11 cellular contexts compared by ENCODE assay signal in the genomic region with DNA sequence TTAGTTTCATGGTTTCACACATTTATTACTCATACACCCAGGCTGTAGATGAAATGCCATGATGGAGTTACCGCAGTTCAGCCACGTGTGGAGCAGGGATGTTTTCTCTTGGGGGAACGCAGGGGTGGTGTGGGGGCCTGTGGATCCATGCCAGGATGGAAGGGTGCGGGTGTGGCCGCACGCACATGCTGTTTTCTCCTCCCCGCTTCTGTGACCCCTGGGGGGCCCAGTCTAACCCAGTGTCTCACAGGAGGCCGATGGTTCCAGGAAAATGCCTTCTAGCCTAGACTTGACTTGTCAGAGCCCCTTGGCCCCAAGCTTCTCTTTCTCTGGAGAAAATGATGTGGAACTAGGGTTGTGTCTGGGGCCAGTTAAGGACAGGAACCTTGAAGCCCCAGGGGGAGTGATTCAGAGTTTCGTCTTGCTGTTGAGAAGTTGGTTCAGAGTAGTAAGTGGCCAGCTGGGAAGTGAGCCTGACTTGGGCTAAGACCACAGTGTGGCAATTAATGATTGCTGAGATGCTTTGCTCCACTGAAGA.
A peak's percentile ranks its signal among the peaks of the same experiment; 100 is the strongest.
DNase-seq lines count a peak whose midpoint lies in the region; ATAC-seq and TF ChIP-seq lines count a peak whose summit lies in the region.
"Had no signal": no experiment of that assay in that cellular context is flagged by ENCODE, and none has a peak within 500 bp of the region (broad histone marks: within the 10 kb centered on the region; RNA-seq: fewer than 3 reads in every experiment).

No MANE protein-coding gene starts in this region.

- H3K27ac ChIP-seq in CD4-positive, CD25-positive, alpha-beta regulatory T cell (ENCODE audit: insufficient read depth, low read length, poor library complexity, severe bottlenecking) = no peak overlapping the region

- peak overlapping the region in 3 of 4 donors; percentile 21 to 60 (median 35) for H3K4me3 Mint-ChIP-seq in CD4-positive, CD25-positive, alpha-beta regulatory T cell
- H3K4me3 Mint-ChIP-seq in T-helper 1 cell treated with Interleukin-12 subunit alpha and Interleukin-12 subunit beta and Interleukin-4 antibody, amounts not matched to agents 30 μg/mL and 1 μg/mL, for 36 hours = no peak overlapping the region
- H3K4me3 Mint-ChIP-seq in type B pancreatic cell = no peak overlapping the region

- peaks cover 0 to 6% (median 2%) of the 10 kb centered on the region in 7 donors for H3K9me3 Mint-ChIP-seq in CD4-positive, CD25-positive, alpha-beta regulatory T cell
- H3K9me3 Mint-ChIP-seq in T-helper 1 cell treated with Interleukin-12 subunit alpha and Interleukin-12 subunit beta and Interleukin-4 antibody, amounts not matched to agents 30 μg/mL and 1 μg/mL, for 36 hours = peaks cover 14% of the 10 kb centered on the region
- H3K9me3 Mint-ChIP-seq in type B pancreatic cell = peaks cover 9% of the 10 kb centered on the region

- peak overlapping the region; percentile 53 to 82 (median 60) for H3K27ac Mint-ChIP-seq in CD4-positive, CD25-positive, alpha-beta regulatory T cell
- H3K27ac Mint-ChIP-seq in T-helper 1 cell treated with Interleukin-12 subunit alpha and Interleukin-12 subunit beta and Interleukin-4 antibody, amounts not matched to agents 30 μg/mL and 1 μg/mL, for 36 hours = peak overlapping the region; percentile 92
- no peak overlapping the region for H3K27ac Mint-ChIP-seq in type B pancreatic cell

- no peaks in the 10 kb centered on the region for H3K9me3 ChIP-seq in CD4-positive, CD25-positive, alpha-beta regulatory T cell (ENCODE audit: control insufficient read depth in 2 of 2, low read length in 2 of 2)
- H3K9me3 ChIP-seq: HAP-1 had no signal

- H3K36me3 ChIP-seq in CD4-positive, CD25-positive, alpha-beta regulatory T cell (ENCODE audit: control insufficient read depth, insufficient read depth, low read length) = peaks cover 17% of the 10 kb centered on the region
- H3K36me3 ChIP-seq: HAP-1 had no signal

- no peak for DNase-seq in CD4-positive, CD25-positive, alpha-beta regulatory T cell
- DNase-seq in fibroblast of peridontal ligament (ENCODE audit: extremely low read depth) (peak; percentile 25), type B pancreatic cell (ENCODE audit: extremely low spot score, unreplicated experiment) (no peak), dermis blood vessel endothelial cell (no peak), Ammon's horn (ENCODE audit: low spot score) (no peak)
- DNase-seq: NCI-H345, right cardiac atrium had no signal

- H3K4me1 Mint-ChIP-seq in CD4-positive, CD25-positive, alpha-beta regulatory T cell = peaks cover 24 to 71% (median 50%) of the 10 kb centered on the region in 4 donors
- H3K4me1 Mint-ChIP-seq in T-helper 1 cell treated with Interleukin-12 subunit alpha and Interleukin-12 subunit beta and Interleukin-4 antibody, amounts not matched to agents 30 μg/mL and 1 μg/mL, for 36 hours (ENCODE audit: low read depth) = peaks cover 85% of the 10 kb centered on the region
- H3K4me1 Mint-ChIP-seq in type B pancreatic cell (ENCODE audit: unreplicated experiment) = peaks cover 34% of the 10 kb centered on the region

- no peaks in the 10 kb centered on the region for H3K27me3 Mint-ChIP-seq in CD4-positive, CD25-positive, alpha-beta regulatory T cell
- H3K27me3 Mint-ChIP-seq in T-helper 1 cell treated with Interleukin-12 subunit alpha and Interleukin-12 subunit beta and Interleukin-4 antibody, amounts not matched to agents 30 μg/mL and 1 μg/mL, for 36 hours (ENCODE audit: low read depth) = no peaks in the 10 kb centered on the region
- no peaks in the 10 kb centered on the region for H3K27me3 Mint-ChIP-seq in type B pancreatic cell

- H3K36me3 Mint-ChIP-seq in CD4-positive, CD25-positive, alpha-beta regulatory T cell = peaks cover 65% of the 10 kb centered on the region
- peaks cover 55% of the 10 kb centered on the region for H3K36me3 Mint-ChIP-seq in T-helper 1 cell treated with Interleukin-12 subunit alpha and Interleukin-12 subunit beta and Interleukin-4 antibody, amounts not matched to agents 30 μg/mL and 1 μg/mL, for 36 hours (ENCODE audit: low read depth)
- H3K36me3 Mint-ChIP-seq in type B pancreatic cell = peaks cover 32% of the 10 kb centered on the region

- peaks cover 34% of the 10 kb centered on the region for H3K4me1 ChIP-seq in CD4-positive, CD25-positive, alpha-beta regulatory T cell (ENCODE audit: control insufficient read depth, insufficient read depth, low read length, poor library complexity, severe bottlenecking)
- H3K4me1 ChIP-seq: HAP-1 had no signal

- no peaks in the 10 kb centered on the region for H3K27me3 ChIP-seq in CD4-positive, CD25-positive, alpha-beta regulatory T cell (ENCODE audit: control insufficient read depth, insufficient read depth, low read length)

- H3K4me3 ChIP-seq in CD4-positive, CD25-positive, alpha-beta regulatory T cell (ENCODE audit: low read depth, low read length) = no peak overlapping the region
- H3K4me3 ChIP-seq: HAP-1 had no signal

- no peak for ATAC-seq in CD4-positive, CD25-positive, alpha-beta regulatory T cell (ENCODE audit: low read depth in 2 of 2)
- ATAC-seq in GM21619 (IDR thresholded peaks at IDR 0.05; ENCODE audit: unreplicated experiment) (peak; percentile 84), HG02938 (IDR thresholded peaks at IDR 0.05; ENCODE audit: unreplicated experiment) (no peak)
- ATAC-seq: right cardiac atrium had no signal

- no peak for TF ChIP-seq CTCF in type B pancreatic cell (conservative IDR thresholded peaks at IDR 0.05)

Comparison
In these comparisons a context has a peak if more than half of its experiments do, and no peak if none do; other contexts are left out.
1. H3K4me3 Mint-ChIP-seq: peak in CD4-positive, CD25-positive, alpha-beta regulatory T cell (3 of 4); none in T-helper 1 cell treated with Interleukin-12 subunit alpha and Interleukin-12 subunit beta and Interleukin-4 antibody, amounts not matched to agents 30 μg/mL and 1 μg/mL, for 36 hours (single experiment) and type B pancreatic cell (single experiment).